In the genomic region with DNA sequence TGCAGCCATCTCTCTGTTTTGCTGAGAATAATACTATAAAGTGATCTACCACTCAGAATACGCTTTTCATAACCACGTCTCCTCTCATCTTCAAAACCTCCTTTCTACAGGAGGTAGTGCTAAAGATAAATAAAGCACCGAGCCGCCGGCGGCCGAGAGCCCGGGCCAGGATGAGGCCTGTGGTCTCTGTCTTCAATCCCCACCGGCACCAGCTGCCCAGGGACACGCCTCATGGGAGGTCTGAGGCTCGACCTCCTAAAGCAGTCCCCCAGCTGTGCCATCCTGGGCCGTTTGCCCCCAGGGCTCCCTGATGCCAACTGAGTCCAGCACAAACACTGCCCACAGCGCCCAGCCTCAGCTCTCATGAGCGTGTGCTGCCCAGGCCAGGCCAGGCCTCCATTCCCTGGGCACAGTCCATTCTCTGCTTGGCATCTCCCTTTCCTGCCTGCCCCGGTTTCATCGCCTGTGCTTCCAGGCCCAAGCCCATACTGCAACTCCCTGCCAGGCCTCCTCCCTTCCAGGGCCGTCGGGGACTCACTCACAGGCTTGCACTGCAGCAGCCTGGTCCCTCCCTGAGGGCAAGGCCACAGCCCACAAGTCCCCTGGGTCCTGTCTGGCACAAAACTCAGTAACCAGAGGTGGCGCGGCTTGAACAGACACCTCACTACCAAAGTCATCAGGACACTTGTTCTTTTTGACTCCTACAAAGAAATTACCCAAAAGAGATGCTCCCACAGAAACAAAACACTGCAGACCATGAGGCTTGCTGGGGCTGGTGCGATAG, we compare ENCODE assay signal across 13 cellular contexts. TPM values are rescaled to one million over a fixed set of nuclear protein-coding genes. Genes with fewer than 3 reads are reported as not detected.
DNase-seq lines count a peak whose midpoint lies in the region; ATAC-seq, FAIRE-seq and TF ChIP-seq lines count a peak whose summit lies in the region.
"Had no signal": no experiment of that assay in that cellular context is flagged by ENCODE, and none has a peak within 500 bp of the region (broad histone marks: within the 10 kb centered on the region; RNA-seq: fewer than 3 reads in every experiment).

No MANE protein-coding gene starts in this region.

- H3K9me3 ChIP-seq in A549 = no peaks in the 10 kb centered on the region
- no peaks in the 10 kb centered on the region for H3K9me3 ChIP-seq in CD8-positive, alpha-beta T cell (ENCODE audit: low read length)
- no peaks in the 10 kb centered on the region for H3K9me3 ChIP-seq in mesenchymal stem cell (ENCODE audit: control insufficient read depth, low read length)
- H3K9me3 ChIP-seq: Peyer's patch, prostate gland had no signal

- H3K27ac ChIP-seq in A549 (no peak overlapping the region), mesenchymal stem cell (ENCODE audit: low read length, poor library complexity, severe bottlenecking) (no peak overlapping the region)
- H3K27ac ChIP-seq in CD8-positive, alpha-beta T cell (ENCODE audit: low read depth, low read length) = no peak overlapping the region
- H3K27ac ChIP-seq: Peyer's patch, prostate gland had no signal

- no peak overlapping the region for H4K8ac ChIP-seq in mesenchymal stem cell (ENCODE audit: low read length)

- POLR2A ChIA-PET in A549 (lab: Yijun Ruan, JAX) = no interaction called here
- POLR2A ChIA-PET in CD8-positive, alpha-beta T cell (lab: Charles Lee) = interaction anchor here (0.6 kb wide), 1 partner anchor 1277 kb away, joined by 3 read pairs; no protein-coding TSS in a partner anchor
- POLR2A ChIA-PET in activated CD8-positive, alpha-beta T cell treated with anti-CD3 and anti-CD28 coated beads, Interleukin-2, amount 10 ng/mL, durations not matched to agents 7 days and 5 days (lab: Charles Lee) = no interaction called here

- H3K9ac ChIP-seq in mesenchymal stem cell (ENCODE audit: low read length) = peak overlapping the region; percentile 26

- H3K36me3 Mint-ChIP-seq in CD8-positive, alpha-beta T cell = peaks cover 45% of the 10 kb centered on the region
- H3K36me3 Mint-ChIP-seq in activated CD8-positive, alpha-beta T cell treated with anti-CD3 and anti-CD28 coated beads, Interleukin-2, amount 10 ng/mL, durations not matched to agents 7 days and 5 days (ENCODE audit: low read depth) = peaks cover 28% of the 10 kb centered on the region

- no peaks in the 10 kb centered on the region for H3K9me3 Mint-ChIP-seq in CD8-positive, alpha-beta T cell
- H3K9me3 Mint-ChIP-seq in activated CD8-positive, alpha-beta T cell treated with anti-CD3 and anti-CD28 coated beads, Interleukin-2, amount 10 ng/mL, durations not matched to agents 7 days and 5 days (ENCODE audit: insufficient read depth) = no peaks in the 10 kb centered on the region

- no peak overlapping the region for H3K18ac ChIP-seq in mesenchymal stem cell (ENCODE audit: low read depth in 1 of 2, low read length in 2 of 2)

- H2BK15ac ChIP-seq in mesenchymal stem cell (ENCODE audit: low read depth, poor library complexity, severe bottlenecking) = no peak overlapping the region

- 88% methylated on average over 21 of the region's 21 CpGs for WGBS in A549 (ENCODE audit: missing lambda C conversion rate)
- WGBS in mesenchymal stem cell = 96% methylated on average over 21 of the region's 21 CpGs

- TF ChIP-seq CTCF in A549 (IDR thresholded peaks at IDR 0.05) = no peak
- TF ChIP-seq CTCF in CD8-positive, alpha-beta T cell (IDR thresholded peaks at IDR 0.05) = no peak

- TF ChIP-seq EP300 in A549 (IDR thresholded peaks at IDR 0.05) = no peak

- no peak overlapping the region for H3K27ac Mint-ChIP-seq in CD8-positive, alpha-beta T cell
- no peak overlapping the region for H3K27ac Mint-ChIP-seq in activated CD8-positive, alpha-beta T cell treated with anti-CD3 and anti-CD28 coated beads, Interleukin-2, amount 10 ng/mL, durations not matched to agents 7 days and 5 days

- H3K4me2 ChIP-seq in A549 = peak overlapping the region; percentile 91; the same call in 2 of the 3 replicates
- no peak overlapping the region for H3K4me2 ChIP-seq in mesenchymal stem cell (ENCODE audit: low read length, poor library complexity, severe bottlenecking)

- peaks cover 32% of the 10 kb centered on the region for H3K4me1 ChIP-seq in A549
- H3K4me1 ChIP-seq in CD8-positive, alpha-beta T cell (ENCODE audit: insufficient read depth, low read length) = peaks cover 37% of the 10 kb centered on the region
- H3K4me1 ChIP-seq in mesenchymal stem cell (ENCODE audit: control insufficient read depth, insufficient read depth, low read depth, low read length) = peaks cover 25% of the 10 kb centered on the region

- ATAC-seq in A549 = no peak
- ATAC-seq in CD8-positive, alpha-beta T cell = no peak
- no peak for ATAC-seq in activated CD8-positive, alpha-beta T cell treated with anti-CD3 and anti-CD28 coated beads, Interleukin-2, amount 10 ng/mL, durations not matched to agents 7 days and 5 days
- no peak for ATAC-seq in esophagus mucosa
- no peak for ATAC-seq in HG02938 (IDR thresholded peaks at IDR 0.05; ENCODE audit: unreplicated experiment)

- no peak overlapping the region for H3K4me3 ChIP-seq in A549
- H3K4me3 ChIP-seq in CD8-positive, alpha-beta T cell (ENCODE audit: low read depth, low read length) = no peak overlapping the region
- no peak overlapping the region for H3K4me3 ChIP-seq in mesenchymal stem cell (ENCODE audit: insufficient read depth in 1 of 2, low read depth in 1 of 2, low read length in 2 of 2)
- H3K4me3 ChIP-seq: Peyer's patch, prostate gland had no signal

- DNase-seq in A549 (ENCODE audit: low read depth in 1 of 2, low spot score in 1 of 2) (no peak), mesenchymal stem cell (no peak), NCI-H1436 (lab: John Stamatoyannopoulos, UW) (no peak)
- no peak for DNase-seq in CD8-positive, alpha-beta T cell
- DNase-seq in activated CD8-positive, alpha-beta T cell treated with anti-CD3 and anti-CD28 coated beads, Interleukin-2, amount 10 ng/mL, durations not matched to agents 7 days and 5 days = no peak
- DNase-seq in activated CD4-positive, CD25-positive, alpha-beta regulatory T cell treated with anti-CD3 and anti-CD28 coated beads, Interleukin-2, amount 50 U/mL, for 72 hours = no peak
- DNase-seq: NCI-H1694 treated with DMSO at 0.1 percent for 48 hours, NCI-H526, Peyer's patch had no signal

- intact Hi-C loops in CD8-positive, alpha-beta T cell (cut with DNase I, micrococcal nuclease) = loop anchor here (5.0 to 10.0 kb wide), 2 partner anchors 46 to 733 kb away; partner anchors contain the start of gene MAD1L1 (in 1 of the 2)

- TF ChIP-seq RAD21 in A549 (conservative IDR thresholded peaks at IDR 0.05 in 1 of 2, IDR thresholded peaks at IDR 0.05 in 1 of 2) = no peak

- no peak for TF ChIP-seq POLR2A in A549 (IDR thresholded peaks at IDR 0.05; ENCODE audit: low read length)

- H2AFZ ChIP-seq in mesenchymal stem cell (ENCODE audit: low read depth, low read length) = no peak overlapping the region

- H2BK120ac ChIP-seq in mesenchymal stem cell (ENCODE audit: low read depth, low read length) = no peak overlapping the region

- no peak overlapping the region for H2BK12ac ChIP-seq in mesenchymal stem cell (ENCODE audit: low read length in 2 of 2)

- FAIRE-seq in A549 (lab: Jason Lieb, UNC) = no peak

- peak overlapping the region; percentile 88 for H3K4me3 Mint-ChIP-seq in CD8-positive, alpha-beta T cell
- peak overlapping the region; percentile 86 for H3K4me3 Mint-ChIP-seq in activated CD8-positive, alpha-beta T cell treated with anti-CD3 and anti-CD28 coated beads, Interleukin-2, amount 10 ng/mL, durations not matched to agents 7 days and 5 days

- peaks cover 19% of the 10 kb centered on the region for H3K36me3 ChIP-seq in CD8-positive, alpha-beta T cell (ENCODE audit: insufficient read depth, low read length)
- H3K36me3 ChIP-seq in mesenchymal stem cell (ENCODE audit: control insufficient read depth in 1 of 2, insufficient read depth in 2 of 2, low read depth in 1 of 2, low read length in 2 of 2) = peaks cover 43 to 69% of the 10 kb centered on the region in 2 experiments

- H2AK5ac ChIP-seq in mesenchymal stem cell (ENCODE audit: low read length, severe bottlenecking) = no peak overlapping the region

- no peak overlapping the region for H3K4ac ChIP-seq in mesenchymal stem cell (ENCODE audit: low read depth in 1 of 2, low read length in 2 of 2)

- peaks cover 33% of the 10 kb centered on the region for H3K4me1 Mint-ChIP-seq in CD8-positive, alpha-beta T cell (ENCODE audit: low read depth)
- peaks cover 32% of the 10 kb centered on the region for H3K4me1 Mint-ChIP-seq in activated CD8-positive, alpha-beta T cell treated with anti-CD3 and anti-CD28 coated beads, Interleukin-2, amount 10 ng/mL, durations not matched to agents 7 days and 5 days (ENCODE audit: low read depth)

- H3K14ac ChIP-seq in mesenchymal stem cell (ENCODE audit: low read length in 2 of 2) = no peak overlapping the region

- H3K79me1 ChIP-seq in mesenchymal stem cell (replicated peaks; ENCODE audit: low read length, poor library complexity, severe bottlenecking) = peaks cover 37% of the 10 kb centered on the region

- no peaks in the 10 kb centered on the region for H3K27me3 ChIP-seq in CD8-positive, alpha-beta T cell (ENCODE audit: insufficient read depth, low read length)
- H3K27me3 ChIP-seq in mesenchymal stem cell (ENCODE audit: control insufficient read depth in 1 of 2, insufficient read depth in 1 of 2, low read length in 2 of 2) = no peaks in the 10 kb centered on the region
- H3K27me3 ChIP-seq: Peyer's patch had no signal

- H4K91ac ChIP-seq in mesenchymal stem cell (ENCODE audit: low read length) = no peak overlapping the region

- CTCF ChIA-PET in A549 (lab: Yijun Ruan, JAX) = interaction anchor here (0.8 to 7.2 kb wide), 6 partner anchors 8 to 325 kb away, joined by 3 to 48 read pairs (median 4); partner anchors contain the start of gene TMEM184A
- CTCF ChIA-PET in CD8-positive, alpha-beta T cell (lab: Charles Lee) = interaction anchor here (2.0 kb wide), 1 partner anchor 27 kb away, joined by 7 read pairs; no protein-coding TSS in a partner anchor
- CTCF ChIA-PET in activated CD8-positive, alpha-beta T cell treated with anti-CD3 and anti-CD28 coated beads, Interleukin-2, amount 10 ng/mL, durations not matched to agents 7 days and 5 days (lab: Charles Lee) = no interaction called here

- H3K23ac ChIP-seq in mesenchymal stem cell (ENCODE audit: low read length in 2 of 2) = no peak overlapping the region

- H3K27me3 Mint-ChIP-seq in CD8-positive, alpha-beta T cell (ENCODE audit: low read depth) = no peaks in the 10 kb centered on the region
- H3K27me3 Mint-ChIP-seq in activated CD8-positive, alpha-beta T cell treated with anti-CD3 and anti-CD28 coated beads, Interleukin-2, amount 10 ng/mL, durations not matched to agents 7 days and 5 days (ENCODE audit: low read depth) = no peaks in the 10 kb centered on the region

- no peak overlapping the region for H2BK5ac ChIP-seq in mesenchymal stem cell (ENCODE audit: low read depth, low read length, poor library complexity, severe bottlenecking)

RNA-seq across cellular contexts. Expression of gene INTS1, which starts 2.5 kb away (rescaled TPM):
- polyA plus RNA-seq in A549 (2011; rRNA removed) (14.6 and 18.4 TPM in 2 replicates), A549 (2017; fragmentation: RNase III; extraction: RNeasy Plus Mini Kit Qiagen cat#74134 plus additional on column Dnase treatment) (48.0 to 48.7 TPM (median 48.1 TPM) in 3 replicates)
- polyA plus RNA-seq in A549 (2012; cell fraction: cytosol; rRNA removed) = 50.9 and 73.0 TPM in 2 replicates
- 263 and 419 TPM in 2 replicates for polyA plus RNA-seq in A549 (2012; cell fraction: nucleus; rRNA removed)
- polyA minus RNA-seq in A549 (2011; rRNA and poly(A)+ RNA removed) = 28.4 and 51.5 TPM in 2 replicates
- total RNA-seq in CD8-positive, alpha-beta T cell = 100 to 1,000 TPM; 106 to 113 TPM
- 100 to 1,000 TPM; 105 to 112 TPM for total RNA-seq in activated CD8-positive, alpha-beta T cell treated with anti-CD3 and anti-CD28 coated beads, Interleukin-2, amount 10 ng/mL, durations not matched to agents 7 days and 5 days
- 23.4 TPM for polyA plus RNA-seq in mesenchymal stem cell (2013, experiment 1 of 2)
- polyA plus RNA-seq in mesenchymal stem cell (2013, experiment 2 of 2) = 22.7 TPM
- total RNA-seq in esophagus mucosa = 50.4 TPM

RNA-seq across cellular contexts. Expression of gene MAFK, which starts 28.8 kb away (rescaled TPM):
- polyA plus RNA-seq in A549 (2011; rRNA removed) (61.0 and 67.9 TPM in 2 replicates), A549 (2017; fragmentation: RNase III; extraction: RNeasy Plus Mini Kit Qiagen cat#74134 plus additional on column Dnase treatment) (93.1 to 106 TPM (median 101 TPM) in 3 replicates)
- polyA plus RNA-seq in A549 (2012; cell fraction: cytosol; rRNA removed) = 47.0 and 67.0 TPM in 2 replicates
- 433 and 488 TPM in 2 replicates for polyA plus RNA-seq in A549 (2012; cell fraction: nucleus; rRNA removed)
- polyA minus RNA-seq in A549 (2011; rRNA and poly(A)+ RNA removed) = 25.5 and 36.5 TPM in 2 replicates
- 10 to 100 TPM; 48.7 to 49.8 TPM for total RNA-seq in CD8-positive, alpha-beta T cell
- total RNA-seq in activated CD8-positive, alpha-beta T cell treated with anti-CD3 and anti-CD28 coated beads, Interleukin-2, amount 10 ng/mL, durations not matched to agents 7 days and 5 days = 10 to 100 TPM; 22.6 to 23.9 TPM
- polyA plus RNA-seq in mesenchymal stem cell (2013, experiment 1 of 2) = 12.8 TPM
- polyA plus RNA-seq in mesenchymal stem cell (2013, experiment 2 of 2) = 12.8 TPM
- total RNA-seq in esophagus mucosa = 12.6 TPM

RNA-seq across cellular contexts. Expression of gene MICALL2, which starts 42.4 kb away (rescaled TPM):
- polyA plus RNA-seq in A549 (2011; rRNA removed) (6.1 and 7.8 TPM in 2 replicates), A549 (2017; fragmentation: RNase III; extraction: RNeasy Plus Mini Kit Qiagen cat#74134 plus additional on column Dnase treatment) (18.0 to 20.6 TPM (median 19.1 TPM) in 3 replicates)
- 19.2 and 24.5 TPM in 2 replicates for polyA plus RNA-seq in A549 (2012; cell fraction: cytosol; rRNA removed)
- polyA plus RNA-seq in A549 (2012; cell fraction: nucleus; rRNA removed) = 120 and 162 TPM in 2 replicates
- 15.3 and 16.2 TPM in 2 replicates for polyA minus RNA-seq in A549 (2011; rRNA and poly(A)+ RNA removed)
- total RNA-seq in CD8-positive, alpha-beta T cell = 1 to 10 TPM; 1.2 to 2.1 TPM
- total RNA-seq in activated CD8-positive, alpha-beta T cell treated with anti-CD3 and anti-CD28 coated beads, Interleukin-2, amount 10 ng/mL, durations not matched to agents 7 days and 5 days = 1 to 10 TPM; 1.9 to 2.2 TPM
- polyA plus RNA-seq in mesenchymal stem cell (2013, experiment 1 of 2) = 31.0 TPM
- 31.5 TPM for polyA plus RNA-seq in mesenchymal stem cell (2013, experiment 2 of 2)
- total RNA-seq in esophagus mucosa = 16.1 TPM

RNA-seq across cellular contexts. Expression of gene TMEM184A, which starts 54.3 kb away (rescaled TPM):
- polyA plus RNA-seq in A549 (2011; rRNA removed) (18.4 and 22.0 TPM in 2 replicates), A549 (2017; fragmentation: RNase III; extraction: RNeasy Plus Mini Kit Qiagen cat#74134 plus additional on column Dnase treatment) (14.3 to 16.1 TPM (median 15.8 TPM) in 3 replicates)
- polyA plus RNA-seq in A549 (2012; cell fraction: cytosol; rRNA removed) = 22.6 and 32.6 TPM in 2 replicates
- polyA plus RNA-seq in A549 (2012; cell fraction: nucleus; rRNA removed) = 86.6 and 140 TPM in 2 replicates
- polyA minus RNA-seq in A549 (2011; rRNA and poly(A)+ RNA removed) = 51.8 and 53.5 TPM in 2 replicates
- not detected for total RNA-seq in CD8-positive, alpha-beta T cell
- not detected for total RNA-seq in activated CD8-positive, alpha-beta T cell treated with anti-CD3 and anti-CD28 coated beads, Interleukin-2, amount 10 ng/mL, durations not matched to agents 7 days and 5 days
- 0.39 TPM for polyA plus RNA-seq in mesenchymal stem cell (2013, experiment 1 of 2)
- 0.45 TPM for polyA plus RNA-seq in mesenchymal stem cell (2013, experiment 2 of 2)
- 86.6 TPM for total RNA-seq in esophagus mucosa
- total RNA-seq: activated CD8-positive, alpha-beta memory T cell treated with anti-CD3 and anti-CD28 coated beads for 36 hours had no signal
